8 cellular contexts compared by ENCODE assay signal in genomic region chr11:35077709-35078695, GRCh38.
A peak's percentile ranks its signal among the peaks of the same experiment; 100 is the strongest.
DNase-seq lines count a peak whose midpoint lies in the region; ATAC-seq and TF ChIP-seq lines count a peak whose summit lies in the region.

No MANE protein-coding gene starts in this region.

- H3K4me2 ChIP-seq in Loucy (ENCODE audit: low read depth, low read length, poor library complexity, severe bottlenecking) (peak overlapping the region; percentile 35), hepatocyte (no peak overlapping the region)

- no peaks in the 10 kb centered on the region for H3K9me3 ChIP-seq in Loucy (ENCODE audit: insufficient read depth, low read depth, low read length)
- no peaks in the 10 kb centered on the region for H3K9me3 ChIP-seq in mucosa of descending colon
- no peaks in the 10 kb centered on the region for H3K9me3 ChIP-seq in hepatocyte (ENCODE audit: low read depth)

- no peak overlapping the region for H2AFZ ChIP-seq in Loucy (ENCODE audit: low read length)
- no peak overlapping the region for H2AFZ ChIP-seq in hepatocyte

- H3K79me2 ChIP-seq in Loucy (ENCODE audit: insufficient read depth, low read length) (no peaks in the 10 kb centered on the region), hepatocyte (no peaks in the 10 kb centered on the region)

- H3K27me3 ChIP-seq in Loucy (ENCODE audit: insufficient read depth, low read length, poor library complexity, severe bottlenecking), result peaks cover 10% of the 10 kb centered on the region
- H3K27me3 ChIP-seq in hepatocyte, result no peaks in the 10 kb centered on the region

- intact Hi-C loops in mucosa of descending colon (cut with DNase I, micrococcal nuclease), result no loop called here
- intact Hi-C loops in Right ventricle myocardium inferior (cut with DNase I), result no loop called here

- H3K27ac ChIP-seq in hepatocyte, result no peak overlapping the region

- no peak for TF ChIP-seq CTCF in Loucy (conservative IDR thresholded peaks at IDR 0.05; ENCODE audit: low read length)
- TF ChIP-seq CTCF in mucosa of descending colon (IDR thresholded peaks at IDR 0.05), result no peak
- TF ChIP-seq CTCF in hepatocyte (IDR thresholded peaks at IDR 0.05; ENCODE audit: poor library complexity), result no peak

- H3K9me2 ChIP-seq in Loucy (replicated peaks; ENCODE audit: low read depth, low read length) (no peaks in the 10 kb centered on the region), hepatocyte (replicated peaks; ENCODE audit: insufficient read depth) (no peaks in the 10 kb centered on the region)

- H3K4me1 ChIP-seq in Loucy (ENCODE audit: insufficient read depth, low read length, poor library complexity, severe bottlenecking), result peaks cover 45% of the 10 kb centered on the region
- peaks cover 3% of the 10 kb centered on the region for H3K4me1 ChIP-seq in mucosa of descending colon (ENCODE audit: low read depth)
- peaks cover 3% of the 10 kb centered on the region for H3K4me1 ChIP-seq in hepatocyte (ENCODE audit: insufficient read depth)

- H3K36me3 ChIP-seq in Loucy (ENCODE audit: insufficient read depth, low read length), result no peaks in the 10 kb centered on the region
- H3K36me3 ChIP-seq in mucosa of descending colon (ENCODE audit: low read depth), result no peaks in the 10 kb centered on the region
- no peaks in the 10 kb centered on the region for H3K36me3 ChIP-seq in hepatocyte (replicated peaks; ENCODE audit: insufficient read depth, low read depth)

- DNase-seq in GF-D8 (lab: John Stamatoyannopoulos, UW) (peak; percentile 12), mucosa of descending colon (peak in 1 of 3 donors; percentile 30), midbrain (lab: John Stamatoyannopoulos, UW) (no peak), Right ventricle myocardium inferior (ENCODE audit: missing footprints) (no peak), hepatocyte (ENCODE audit: low spot score) (no peak)
- DNase-seq in activated T-cell treated with anti-CD3 and anti-CD28 coated beads, Interleukin-2, amount 50 U/mL, for 48 hours, result peak; percentile 44 to 46

- H3K9ac ChIP-seq in Loucy (ENCODE audit: low read depth, low read length, poor library complexity, severe bottlenecking), result no peak overlapping the region

- 75% methylated on average over 6 of the region's 6 CpGs for WGBS in hepatocyte (ENCODE audit: low lambda C conversion rate, missing lambda C conversion rate)

- H4K20me1 ChIP-seq in Loucy (ENCODE audit: insufficient read depth, low read length, poor library complexity, severe bottlenecking) (no peaks in the 10 kb centered on the region), hepatocyte (ENCODE audit: insufficient read depth, poor library complexity, severe bottlenecking) (no peaks in the 10 kb centered on the region)

- peak overlapping the region; percentile 28 for H3K4me3 ChIP-seq in Loucy (ENCODE audit: low read length, poor library complexity, severe bottlenecking)
- no peak overlapping the region for H3K4me3 ChIP-seq in mucosa of descending colon
- H3K4me3 ChIP-seq in hepatocyte, result no peak overlapping the region

- ATAC-seq in GM21786 (IDR thresholded peaks at IDR 0.05; ENCODE audit: unreplicated experiment) (peak; percentile 50), mucosa of descending colon (peak; percentile 75), Right ventricle myocardium inferior (no peak)

- H3F3A ChIP-seq in Loucy (ENCODE audit: low read depth), result no peaks in the 10 kb centered on the region

Comparison
In these comparisons a context has a peak if more than half of its experiments do, and no peak if none do; other contexts are left out.
1. DNase-seq: peak in GF-D8 (single experiment) and activated T-cell treated with anti-CD3 and anti-CD28 coated beads, Interleukin-2, amount 50 U/mL, for 48 hours (2 of 2); none in midbrain (single experiment), Right ventricle myocardium inferior (single experiment) and hepatocyte (single experiment).